In the genomic region with DNA sequence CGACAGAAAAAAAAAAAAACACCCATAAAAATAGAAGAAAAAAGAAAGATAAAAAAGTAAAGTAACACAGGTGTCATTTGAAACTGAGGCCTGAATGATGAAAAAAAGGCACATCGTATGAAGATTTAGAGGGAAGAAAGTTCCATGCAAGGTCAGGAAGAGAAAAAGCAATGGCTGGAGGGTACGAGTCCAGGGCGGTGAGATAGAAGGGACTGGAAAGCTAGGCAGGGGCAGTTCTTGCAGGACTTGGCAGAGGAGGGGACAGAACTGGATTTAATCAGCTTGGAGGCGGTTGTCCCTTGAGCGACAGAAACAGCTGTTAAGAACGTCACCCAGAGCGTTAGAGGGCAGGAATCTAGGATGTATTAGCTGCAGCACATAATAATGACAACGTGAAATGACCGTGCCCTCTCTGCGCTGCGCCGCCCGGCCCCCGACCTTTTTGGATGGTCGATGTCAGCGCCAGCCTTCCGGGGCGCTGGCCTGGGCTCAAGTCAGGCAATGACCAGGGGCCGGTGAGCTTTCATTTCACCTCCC, we compare ENCODE assay signal across 8 cellular contexts. TPM values are rescaled to one million over a fixed set of nuclear protein-coding genes. Genes with fewer than 3 reads are reported as not detected.
DNase-seq lines count a peak whose midpoint lies in the region; ATAC-seq and TF ChIP-seq lines count a peak whose summit lies in the region.

No MANE protein-coding gene starts in this region.

- ATAC-seq in GM19463 (IDR thresholded peaks at IDR 0.05; ENCODE audit: unreplicated experiment): peak; percentile 7
- peak; percentile 9 for ATAC-seq in HG03469 (IDR thresholded peaks at IDR 0.05; ENCODE audit: unreplicated experiment)

- TF ChIP-seq EP300 in SK-N-SH (IDR thresholded peaks at IDR 0.05; ENCODE audit: borderline replicate concordance in 1 of 2, low read depth in 1 of 2, low read length in 1 of 2) (no peak), tibial nerve (IDR thresholded peaks at IDR 0.05) (no peak)

- DNase-seq in Caki2 (ENCODE audit: low read depth): peak; percentile 53
- no peak for DNase-seq in SK-N-SH
- DNase-seq in lung microvascular endothelial cell (ENCODE audit: low read depth in 2 of 2): peak; percentile 32 to 37
- DNase-seq in tibial nerve (ENCODE audit: low spot score in 2 of 2): peak in 1 of 2 donors; percentile 29
- no peak for DNase-seq in activated effector memory CD4-positive, alpha-beta T cell treated with anti-CD3 and anti-CD28 coated beads, Interleukin-2, amount 50 U/mL, for 16 hours

- POLR2A ChIA-PET in SK-N-SH (lab: Yijun Ruan, JAX): interaction anchor here (1.3 to 2.1 kb wide), 3 partner anchors 56 to 176 kb away, joined by 3 to 15 read pairs (median 9); partner anchors contain the start of gene PSMD9

- no peak for TF ChIP-seq POLR2A in tibial nerve (IDR thresholded peaks at IDR 0.05)

- H4K20me1 ChIP-seq in SK-N-SH (ENCODE audit: insufficient read depth): no peaks in the 10 kb centered on the region

- peak overlapping the region; percentile 89 for H2AFZ ChIP-seq in SK-N-SH (ENCODE audit: low read depth)

- in situ Hi-C loops in Caki2 (cut with HindIII; ENCODE audit: low pct_unique_long_range_greater_than_20kb, low sequenced_read_pairs): no loop called here

- H3K4me3 ChIP-seq in SK-N-SH (ENCODE audit: low read depth in 2 of 2, low read length in 1 of 2): peak overlapping the region; percentile 76 to 97
- H3K4me3 ChIP-seq in duodenal mucosa (ENCODE audit: low read depth in 1 of 2, low read length in 2 of 2): peak overlapping the region; percentile 89 to 96
- peak overlapping the region; percentile 71 to 99 (median 84) for H3K4me3 ChIP-seq in tibial nerve

- peaks cover 5% of the 10 kb centered on the region for H3F3A ChIP-seq in SK-N-SH (replicated peaks; ENCODE audit: insufficient read depth)

- no peaks in the 10 kb centered on the region for H3K36me3 ChIP-seq in SK-N-SH (replicated peaks in 1 of 2; ENCODE audit: control insufficient read depth in 1 of 2, insufficient read depth in 2 of 2, low read length in 1 of 2)
- no peaks in the 10 kb centered on the region for H3K36me3 ChIP-seq in duodenal mucosa (ENCODE audit: control insufficient read depth in 1 of 2, insufficient read depth in 2 of 2, low read length in 2 of 2)
- no peaks in the 10 kb centered on the region for H3K36me3 ChIP-seq in tibial nerve

- H3K9ac ChIP-seq in SK-N-SH (peak overlapping the region; percentile 76), duodenal mucosa (ENCODE audit: low read depth in 1 of 2, low read length in 2 of 2) (peak overlapping the region; percentile 77 to 79)

- H3K27ac ChIP-seq in SK-N-SH (ENCODE audit: low read depth in 2 of 2, low read length in 1 of 2) (peak overlapping the region; percentile 64 to 72; a peak in 3 of 4 replicates), duodenal mucosa (ENCODE audit: low read depth, low read length) (peak overlapping the region; percentile 69), tibial nerve (peak overlapping the region; percentile 79 to 94 (median 87))

- H3K4me1 ChIP-seq in SK-N-SH (ENCODE audit: control insufficient read depth in 1 of 2, insufficient read depth in 2 of 2, low read depth in 1 of 2, low read length in 1 of 2) (peaks cover 6 to 8% of the 10 kb centered on the region in 2 experiments; a peak in 2 of 4 replicates), duodenal mucosa (ENCODE audit: control insufficient read depth in 1 of 2, insufficient read depth in 2 of 2, low read length in 2 of 2) (peaks cover 9 to 16% of the 10 kb centered on the region in 2 donors), tibial nerve (peaks cover 0 to 31% (median 15%) of the 10 kb centered on the region in 4 donors)

- CTCF ChIA-PET in SK-N-SH (lab: Yijun Ruan, JAX): interaction anchor here (0.8 to 4.9 kb wide), 12 partner anchors 29 to 160 kb away, joined by 3 to 46 read pairs (median 3); partner anchors contain the start of gene RHOF

- 14% methylated on average over 11 of the region's 20 CpGs for WGBS in SK-N-SH (ENCODE audit: low lambda C conversion rate)
- WGBS in tibial nerve, 2 donors: 2% methylated on average over 13 to 20 of the region's 20 CpGs

- TF ChIP-seq CTCF in SK-N-SH (IDR thresholded peaks at IDR 0.05) (no peak), tibial nerve (IDR thresholded peaks at IDR 0.05) (no peak)

- no peaks in the 10 kb centered on the region for H3K27me3 ChIP-seq in SK-N-SH (ENCODE audit: insufficient read depth)
- no peaks in the 10 kb centered on the region for H3K27me3 ChIP-seq in duodenal mucosa (ENCODE audit: control insufficient read depth in 1 of 2, insufficient read depth in 2 of 2, low read length in 2 of 2)
- H3K27me3 ChIP-seq in tibial nerve: no peaks in the 10 kb centered on the region

- TF ChIP-seq RAD21 in SK-N-SH (IDR thresholded peaks at IDR 0.05; ENCODE audit: low read length): no peak

- peak overlapping the region; percentile 99 for H3K4me2 ChIP-seq in SK-N-SH

- no peaks in the 10 kb centered on the region for H3K9me2 ChIP-seq in SK-N-SH

- H3K9me3 ChIP-seq in SK-N-SH (no peaks in the 10 kb centered on the region), duodenal mucosa (ENCODE audit: control insufficient read depth in 1 of 2, low read length in 2 of 2) (no peaks in the 10 kb centered on the region), tibial nerve (no peaks in the 10 kb centered on the region)

- H3K79me2 ChIP-seq in SK-N-SH (ENCODE audit: insufficient read depth): peaks cover 31% of the 10 kb centered on the region

TF ChIP-seq in SK-N-SH, 30 proteins besides CTCF, POLR2A, EP300 and RAD21:
- TF ChIP-seq TEAD4 (IDR thresholded peaks at IDR 0.05; ENCODE audit: borderline replicate concordance, insufficient read depth) (no peak), RFX5 (IDR thresholded peaks at IDR 0.05; ENCODE audit: low read length) (no peak), SMC3 (IDR thresholded peaks at IDR 0.05; ENCODE audit: low read depth, low read length) (0 out of 2 replicates have a peak, but pooled peaks have one; percentile 1), CHD2 (IDR thresholded peaks at IDR 0.05; ENCODE audit: low read length, partially characterized antibody) (no peak), POLR2AphosphoS5 (IDR thresholded peaks at IDR 0.05; ENCODE audit: low read depth, low read length) (no peak), FOSL2 (IDR thresholded peaks at IDR 0.05; ENCODE audit: borderline replicate concordance, low read depth) (no peak), FOXM1 (IDR thresholded peaks at IDR 0.05; ENCODE audit: low read depth) (no peak), SIN3A (IDR thresholded peaks at IDR 0.05; ENCODE audit: borderline replicate concordance, low read depth, low read length) (no peak)

RNA-seq across cellular contexts. Expression of gene TMEM120B, which starts 0.6 kb away (rescaled TPM):
- total RNA-seq in Caki2 (2014; rRNA removed; shearing (Covaris generic); ENCODE audit: low replicate concordance): 9.6 and 11.8 TPM in 2 replicates
- polyA plus RNA-seq in SK-N-SH (2012; rRNA removed): 15.1 and 15.4 TPM in 2 replicates
- 4.8 and 7.4 TPM in 2 replicates for polyA plus RNA-seq in SK-N-SH (2012; cell fraction: cytosol; rRNA removed)
- polyA plus RNA-seq in SK-N-SH (2012; cell fraction: nucleus; rRNA removed): 78.8 and 83.1 TPM in 2 replicates
- total RNA-seq in lung microvascular endothelial cell: 2.8 and 5.0 TPM in 2 replicates
- 10 to 100 TPM; 10.1 to 13.9 (median 11.5) TPM for total RNA-seq in tibial nerve

RNA-seq across cellular contexts. Expression of gene MORN3, which starts 42.5 kb away (rescaled TPM):
- total RNA-seq in Caki2 (2014; rRNA removed; shearing (Covaris generic); ENCODE audit: low replicate concordance): 0.78 and 0.88 TPM in 2 replicates
- polyA plus RNA-seq in SK-N-SH (2012; rRNA removed): 2.4 and 2.7 TPM in 2 replicates
- polyA plus RNA-seq in SK-N-SH (2012; cell fraction: cytosol; rRNA removed): 2.3 and 3.0 TPM in 2 replicates
- polyA plus RNA-seq in SK-N-SH (2012; cell fraction: nucleus; rRNA removed): 1.8 TPM in 2 replicates
- total RNA-seq in lung microvascular endothelial cell (under 0.01 and 0.44 TPM in 2 replicates), tibial nerve (under 1 TPM in 1 of 4 donors, not detected in 3; under 0.01 TPM)

Comparison
In these comparisons a context has a peak if more than half of its experiments do, and no peak if none do; other contexts are left out.
1. DNase-seq: peak in Caki2 (single experiment) and lung microvascular endothelial cell (2 of 2); none in SK-N-SH (single experiment) and activated effector memory CD4-positive, alpha-beta T cell treated with anti-CD3 and anti-CD28 coated beads, Interleukin-2, amount 50 U/mL, for 16 hours (single experiment).
2. Peak in every context shown above with its lines, with median percentiles within 50 percentile points of each other: H3K27ac ChIP-seq and H3K4me3 ChIP-seq.